In the genomic region with DNA sequence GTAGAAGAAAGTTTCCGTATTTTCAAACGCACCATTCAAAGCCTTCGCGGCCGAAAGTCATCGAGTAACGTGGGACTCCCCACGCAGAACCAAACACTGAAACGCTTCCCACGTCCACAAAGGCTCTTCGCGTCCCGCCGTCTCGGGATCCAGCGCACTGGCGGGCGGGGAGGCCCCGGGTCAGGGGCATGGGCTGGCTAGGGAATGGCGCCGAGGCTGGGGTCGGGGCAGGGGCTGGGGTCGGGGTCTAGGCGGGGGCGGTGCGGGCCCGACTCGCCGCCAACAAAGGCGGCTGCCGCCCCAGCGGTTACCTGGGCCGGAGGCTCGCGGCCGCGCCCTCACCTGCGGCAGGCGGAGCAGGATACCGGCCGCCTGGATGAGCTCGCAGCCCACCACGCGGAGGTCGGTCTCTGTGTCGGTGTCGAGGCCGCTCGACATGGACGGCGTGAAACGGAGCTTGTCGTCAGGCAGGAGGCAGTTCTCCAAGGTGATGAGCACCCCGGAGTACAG, we compare ENCODE assay signal across 8 cellular contexts. TPM values are rescaled to one million over a fixed set of nuclear protein-coding genes. Genes with fewer than 3 reads are reported as not detected.
DNase-seq lines count a peak whose midpoint lies in the region; ATAC-seq and TF ChIP-seq lines count a peak whose summit lies in the region.

No MANE protein-coding gene starts in this region.

- peaks cover 0 to 2% (median 0%) of the 10 kb centered on the region in 11 donors for H3K9me3 Mint-ChIP-seq in naive thymus-derived CD4-positive, alpha-beta T cell

- peaks cover 22 to 66% (median 43%) of the 10 kb centered on the region in 7 donors for H3K4me1 Mint-ChIP-seq in naive thymus-derived CD4-positive, alpha-beta T cell

- H3K27ac ChIP-seq in ACC112 (ENCODE audit: low read depth, low read length) (peak overlapping the region; percentile 59), KMS-11 (peak overlapping the region; percentile 60), coronary artery (peak overlapping the region; percentile 67 to 92)
- H3K27ac ChIP-seq in naive thymus-derived CD4-positive, alpha-beta T cell (ENCODE audit: low read depth, low read length): peak overlapping the region; percentile 91

- H3K9ac ChIP-seq in KMS-11: peak overlapping the region; percentile 90

- H3K4me3 ChIP-seq in ACC112 (ENCODE audit: low read depth, low read length) (peak overlapping the region; percentile 89), KMS-11 (IDR thresholded peaks at IDR 0.05; ENCODE audit: insufficient read depth, low read depth, low read length) (peak overlapping the region; percentile 96), coronary artery (peak overlapping the region; percentile 100)
- peak overlapping the region; percentile 82 for H3K4me3 ChIP-seq in naive thymus-derived CD4-positive, alpha-beta T cell (ENCODE audit: low read length)

- POLR2A ChIA-PET in naive thymus-derived CD4-positive, alpha-beta T cell (lab: Charles Lee): interaction anchor here (0.7 to 9.8 kb wide), 12 partner anchors 9 to 301 kb away, joined by 3 to 80 read pairs (median 6); a partner anchor contains a TSS

- CTCF ChIA-PET in naive thymus-derived CD4-positive, alpha-beta T cell (lab: Charles Lee): interaction anchor here (1.0 to 2.2 kb wide), 3 partner anchors 11 to 27 kb away, joined by 3 to 7 read pairs (median 5); no protein-coding TSS in a partner anchor

- peak overlapping the region; percentile 94; the same call in 1 of the 2 replicates for H3K4me2 ChIP-seq in KMS-11

- H3K79me2 ChIP-seq in ACC112 (ENCODE audit: control insufficient read depth, insufficient read depth, low read length, unreplicated experiment) (peaks cover 65% of the 10 kb centered on the region), KMS-11 (ENCODE audit: insufficient read depth, low read depth) (peaks cover 74% of the 10 kb centered on the region)

- H2AFZ ChIP-seq in ACC112 (ENCODE audit: low read length, unreplicated experiment) (peak overlapping the region; percentile 67), KMS-11 (ENCODE audit: low read depth) (peak overlapping the region; percentile 70)

- intact Hi-C loops in naive thymus-derived CD4-positive, alpha-beta T cell (cut with micrococcal nuclease): loop anchor here (1.0 to 2.0 kb wide), 10 partner anchors 9 to 282 kb away; a partner anchor contains a TSS

- peak overlapping the region; percentile 85 to 94 (median 90) for H3K4me3 Mint-ChIP-seq in naive thymus-derived CD4-positive, alpha-beta T cell

- H3K27ac Mint-ChIP-seq in naive thymus-derived CD4-positive, alpha-beta T cell: peak overlapping the region; percentile 69 to 90 (median 87)

- ATAC-seq in GM19452 (IDR thresholded peaks at IDR 0.05; ENCODE audit: unreplicated experiment): peak; percentile 3
- peak; percentile 1 for ATAC-seq in naive thymus-derived CD4-positive, alpha-beta T cell
- no peak for ATAC-seq in HG03469 (IDR thresholded peaks at IDR 0.05; ENCODE audit: unreplicated experiment)

- H3K27me3 ChIP-seq in ACC112 (ENCODE audit: insufficient read depth, low read length) (no peaks in the 10 kb centered on the region), KMS-11 (ENCODE audit: insufficient read depth, low read depth) (no peaks in the 10 kb centered on the region)
- H3K27me3 ChIP-seq in naive thymus-derived CD4-positive, alpha-beta T cell (ENCODE audit: control insufficient read depth in 2 of 2, insufficient read depth in 2 of 2, low read length in 2 of 2): no peaks in the 10 kb centered on the region

- no peaks in the 10 kb centered on the region for H4K20me1 ChIP-seq in KMS-11 (ENCODE audit: insufficient read depth)

- TF ChIP-seq CTCF in KMS-11 (conservative IDR thresholded peaks at IDR 0.05; ENCODE audit: low read depth, low read length): no peak
- no peak for TF ChIP-seq CTCF in coronary artery (IDR thresholded peaks at IDR 0.05)

- H3K36me3 ChIP-seq in ACC112 (ENCODE audit: insufficient read depth, low read length): peaks cover 35% of the 10 kb centered on the region
- peaks cover 20% of the 10 kb centered on the region; the same call in 1 of the 2 replicates for H3K36me3 ChIP-seq in KMS-11 (ENCODE audit: insufficient read depth)
- peaks cover 13 to 61% (median 24%) of the 10 kb centered on the region in 3 experiments for H3K36me3 ChIP-seq in naive thymus-derived CD4-positive, alpha-beta T cell (ENCODE audit: control insufficient read depth in 2 of 3, insufficient read depth in 3 of 3, low read length in 3 of 3)

- peaks cover 21% of the 10 kb centered on the region for H3K4me1 ChIP-seq in ACC112 (ENCODE audit: control insufficient read depth, insufficient read depth, low read length, unreplicated experiment)
- H3K4me1 ChIP-seq in KMS-11 (ENCODE audit: low read depth, poor library complexity, severe bottlenecking): peaks cover 41% of the 10 kb centered on the region
- H3K4me1 ChIP-seq in naive thymus-derived CD4-positive, alpha-beta T cell (ENCODE audit: control insufficient read depth in 2 of 2, insufficient read depth in 2 of 2, low read length in 2 of 2): peaks cover 20 to 23% of the 10 kb centered on the region in 2 donors

- DNase-seq in coronary artery (ENCODE audit: low spot score): no peak
- DNase-seq in naive thymus-derived CD4-positive, alpha-beta T cell: no peak
- DNase-seq in NCI-H69 (lab: John Stamatoyannopoulos, UW): no peak
- no peak for DNase-seq in COLO829 (ENCODE audit: low spot score)

- H3K27me3 Mint-ChIP-seq in naive thymus-derived CD4-positive, alpha-beta T cell: no peaks in the 10 kb centered on the region

- no peaks in the 10 kb centered on the region for H3K9me3 ChIP-seq in naive thymus-derived CD4-positive, alpha-beta T cell (ENCODE audit: control insufficient read depth in 2 of 3, low read length in 3 of 3)

- H3K36me3 Mint-ChIP-seq in naive thymus-derived CD4-positive, alpha-beta T cell: peaks cover 0 to 32% (median 20%) of the 10 kb centered on the region in 5 donors

RNA-seq across cellular contexts. Expression of a gene that starts 0.4 kb away (rescaled TPM):
- 100 to 1,000 TPM; 130 to 403 (median 278) TPM for total RNA-seq in naive thymus-derived CD4-positive, alpha-beta T cell
- polyA plus RNA-seq in naive thymus-derived CD4-positive, alpha-beta T cell: 10 to 100 TPM; 16.3 to 38.3 TPM

RNA-seq across cellular contexts. Expression of a gene that starts 8.4 kb away (rescaled TPM):
- 100 to 1,000 TPM in 4 of 5 experiments, 10 to 100 TPM in 1; 91.2 to 135 (median 122) TPM for total RNA-seq in naive thymus-derived CD4-positive, alpha-beta T cell
- 100 to 1,000 TPM; 221 to 239 TPM for polyA plus RNA-seq in naive thymus-derived CD4-positive, alpha-beta T cell

RNA-seq across cellular contexts. Expression of a gene that starts 22.3 kb away (rescaled TPM):
- total RNA-seq in naive thymus-derived CD4-positive, alpha-beta T cell: not detected
- not detected for polyA plus RNA-seq in naive thymus-derived CD4-positive, alpha-beta T cell

RNA-seq across cellular contexts. Expression of a gene that starts 23.7 kb away (rescaled TPM):
- total RNA-seq in naive thymus-derived CD4-positive, alpha-beta T cell: 100 to 1,000 TPM in 1 of 5 experiments, 10 to 100 TPM in 4; 53.8 to 107 (median 64.5) TPM
- polyA plus RNA-seq in naive thymus-derived CD4-positive, alpha-beta T cell: 100 to 1,000 TPM; 135 to 160 TPM

RNA-seq across cellular contexts. Expression of a gene that starts 36.8 kb away (rescaled TPM):
- 1 to 10 TPM in 1 of 5 experiments, under 1 TPM in 1, not detected in 3; 0.15 to 1.2 TPM for total RNA-seq in naive thymus-derived CD4-positive, alpha-beta T cell
- polyA plus RNA-seq in naive thymus-derived CD4-positive, alpha-beta T cell: not detected
